ENCODE assay signal across 1 cellular context in the genomic region with DNA sequence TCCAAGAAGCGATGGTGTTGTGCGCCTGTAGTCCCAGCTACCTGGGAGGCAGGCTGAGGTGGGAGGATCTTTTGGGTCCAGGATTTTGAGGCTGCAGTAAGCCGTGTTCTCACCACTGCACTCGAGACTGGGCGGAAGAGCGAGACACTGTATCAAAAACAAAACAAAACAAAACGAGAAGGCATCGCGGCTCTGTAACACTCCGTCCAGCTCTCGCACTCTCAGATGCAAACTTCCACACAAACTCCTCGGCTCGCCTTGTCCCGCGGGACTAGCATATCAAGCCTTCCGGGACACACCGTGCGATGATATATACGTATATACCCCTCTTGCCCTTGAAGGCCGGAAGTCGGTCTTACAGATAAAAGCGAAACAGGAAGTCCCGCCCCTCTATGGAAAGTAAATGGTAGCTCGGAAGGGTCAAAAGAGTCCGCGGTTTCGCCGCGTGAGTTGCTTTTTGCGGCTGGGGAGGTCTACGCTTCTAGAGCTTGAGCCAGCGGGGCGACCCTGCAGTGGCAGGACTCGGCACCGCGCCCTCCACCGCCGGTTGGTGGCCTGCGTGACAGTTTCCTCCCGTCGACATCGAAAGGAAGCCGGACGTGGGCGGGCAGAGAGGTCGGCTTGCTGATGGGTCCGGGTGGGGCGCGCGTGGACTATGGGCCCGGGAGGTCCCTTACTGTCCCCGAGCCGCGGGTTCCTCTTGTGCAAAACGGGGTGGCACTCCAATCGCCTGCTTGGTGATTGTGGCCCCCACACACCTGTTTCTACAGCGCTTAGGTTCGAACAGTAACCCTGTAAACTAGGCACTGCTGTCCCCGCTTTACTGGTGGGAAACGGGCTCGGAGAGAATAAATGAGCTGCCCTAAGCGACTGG.
TF ChIP-seq lines count a peak whose summit lies in the region.

A gene with protein sequence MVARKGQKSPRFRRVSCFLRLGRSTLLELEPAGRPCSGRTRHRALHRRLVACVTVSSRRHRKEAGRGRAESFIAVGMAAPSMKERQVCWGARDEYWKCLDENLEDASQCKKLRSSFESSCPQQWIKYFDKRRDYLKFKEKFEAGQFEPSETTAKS (plus strand): TSS at position 393 of the 874 bp plus-strand sequence. CDS start 11 bp downstream, at position 404.

TF ChIP-seq in HepG2, 621 proteins besides CTCF, POLR2A, EP300 and RAD21 (continued from another document and continues in another):
- TF ChIP-seq, protein P1, sequence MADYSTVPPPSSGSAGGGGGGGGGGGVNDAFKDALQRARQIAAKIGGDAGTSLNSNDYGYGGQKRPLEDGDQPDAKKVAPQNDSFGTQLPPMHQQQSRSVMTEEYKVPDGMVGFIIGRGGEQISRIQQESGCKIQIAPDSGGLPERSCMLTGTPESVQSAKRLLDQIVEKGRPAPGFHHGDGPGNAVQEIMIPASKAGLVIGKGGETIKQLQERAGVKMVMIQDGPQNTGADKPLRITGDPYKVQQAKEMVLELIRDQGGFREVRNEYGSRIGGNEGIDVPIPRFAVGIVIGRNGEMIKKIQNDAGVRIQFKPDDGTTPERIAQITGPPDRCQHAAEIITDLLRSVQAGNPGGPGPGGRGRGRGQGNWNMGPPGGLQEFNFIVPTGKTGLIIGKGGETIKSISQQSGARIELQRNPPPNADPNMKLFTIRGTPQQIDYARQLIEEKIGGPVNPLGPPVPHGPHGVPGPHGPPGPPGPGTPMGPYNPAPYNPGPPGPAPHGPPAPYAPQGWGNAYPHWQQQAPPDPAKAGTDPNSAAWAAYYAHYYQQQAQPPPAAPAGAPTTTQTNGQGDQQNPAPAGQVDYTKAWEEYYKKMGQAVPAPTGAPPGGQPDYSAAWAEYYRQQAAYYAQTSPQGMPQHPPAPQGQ (CRISPR knock-in tag; IDR thresholded peaks at IDR 0.05; ENCODE audit: borderline replicate concordance) = peak; percentile 96; the same call in 1 of the 2 replicates
- no peak for TF ChIP-seq ZNF496 (CRISPR knock-in tag; IDR thresholded peaks at IDR 0.05; ENCODE audit: insufficient replicate concordance)
- TF ChIP-seq, protein P2, sequence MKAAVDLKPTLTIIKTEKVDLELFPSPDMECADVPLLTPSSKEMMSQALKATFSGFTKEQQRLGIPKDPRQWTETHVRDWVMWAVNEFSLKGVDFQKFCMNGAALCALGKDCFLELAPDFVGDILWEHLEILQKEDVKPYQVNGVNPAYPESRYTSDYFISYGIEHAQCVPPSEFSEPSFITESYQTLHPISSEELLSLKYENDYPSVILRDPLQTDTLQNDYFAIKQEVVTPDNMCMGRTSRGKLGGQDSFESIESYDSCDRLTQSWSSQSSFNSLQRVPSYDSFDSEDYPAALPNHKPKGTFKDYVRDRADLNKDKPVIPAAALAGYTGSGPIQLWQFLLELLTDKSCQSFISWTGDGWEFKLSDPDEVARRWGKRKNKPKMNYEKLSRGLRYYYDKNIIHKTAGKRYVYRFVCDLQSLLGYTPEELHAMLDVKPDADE (CRISPR knock-in tag; IDR thresholded peaks at IDR 0.05) = no peak
- peak; percentile 76 for TF ChIP-seq MIXL1 (CRISPR knock-in tag; IDR thresholded peaks at IDR 0.05)
- peak; percentile 97 for TF ChIP-seq ZMYM4 (CRISPR knock-in tag; IDR thresholded peaks at IDR 0.05)
- peak; percentile 73 for TF ChIP-seq ZNF782 (CRISPR knock-in tag; IDR thresholded peaks at IDR 0.05; ENCODE audit: borderline replicate concordance)
- peak; percentile 96 for TF ChIP-seq ZNF598 (CRISPR knock-in tag; IDR thresholded peaks at IDR 0.05; ENCODE audit: borderline replicate concordance)
- TF ChIP-seq ZNF562 (CRISPR knock-in tag; IDR thresholded peaks at IDR 0.05; ENCODE audit: borderline replicate concordance) = no peak
- peak; percentile 60 for TF ChIP-seq FOXA3 (CRISPR knock-in tag; IDR thresholded peaks at IDR 0.05)
- peak; percentile 48; the same call in 1 of the 2 replicates for TF ChIP-seq ZNF766 (CRISPR knock-in tag; IDR thresholded peaks at IDR 0.05; ENCODE audit: borderline replicate concordance)
- TF ChIP-seq ZNF296 (CRISPR knock-in tag; conservative IDR thresholded peaks at IDR 0.05) = no peak
- TF ChIP-seq CCDC6 (CRISPR knock-in tag; IDR thresholded peaks at IDR 0.05) = peak; percentile 94
- TF ChIP-seq HOXA5 (CRISPR knock-in tag; IDR thresholded peaks at IDR 0.05) = 0 out of 2 replicates have a peak, but pooled peaks have one; percentile 31
- peak; percentile 83; the same call in 1 of the 2 replicates for TF ChIP-seq ZSCAN21 (CRISPR knock-in tag; IDR thresholded peaks at IDR 0.05; ENCODE audit: borderline replicate concordance)
- peak; percentile 78; the same call in 1 of the 2 replicates for TF ChIP-seq RXRB (CRISPR knock-in tag; IDR thresholded peaks at IDR 0.05; ENCODE audit: borderline replicate concordance)
- TF ChIP-seq ISX (CRISPR knock-in tag; conservative IDR thresholded peaks at IDR 0.05) = no peak
- TF ChIP-seq YY1 (IDR thresholded peaks at IDR 0.05; ENCODE audit: insufficient read depth, insufficient replicate concordance, low read depth, low read length) = peak; percentile 55
- TF ChIP-seq, protein P3, sequence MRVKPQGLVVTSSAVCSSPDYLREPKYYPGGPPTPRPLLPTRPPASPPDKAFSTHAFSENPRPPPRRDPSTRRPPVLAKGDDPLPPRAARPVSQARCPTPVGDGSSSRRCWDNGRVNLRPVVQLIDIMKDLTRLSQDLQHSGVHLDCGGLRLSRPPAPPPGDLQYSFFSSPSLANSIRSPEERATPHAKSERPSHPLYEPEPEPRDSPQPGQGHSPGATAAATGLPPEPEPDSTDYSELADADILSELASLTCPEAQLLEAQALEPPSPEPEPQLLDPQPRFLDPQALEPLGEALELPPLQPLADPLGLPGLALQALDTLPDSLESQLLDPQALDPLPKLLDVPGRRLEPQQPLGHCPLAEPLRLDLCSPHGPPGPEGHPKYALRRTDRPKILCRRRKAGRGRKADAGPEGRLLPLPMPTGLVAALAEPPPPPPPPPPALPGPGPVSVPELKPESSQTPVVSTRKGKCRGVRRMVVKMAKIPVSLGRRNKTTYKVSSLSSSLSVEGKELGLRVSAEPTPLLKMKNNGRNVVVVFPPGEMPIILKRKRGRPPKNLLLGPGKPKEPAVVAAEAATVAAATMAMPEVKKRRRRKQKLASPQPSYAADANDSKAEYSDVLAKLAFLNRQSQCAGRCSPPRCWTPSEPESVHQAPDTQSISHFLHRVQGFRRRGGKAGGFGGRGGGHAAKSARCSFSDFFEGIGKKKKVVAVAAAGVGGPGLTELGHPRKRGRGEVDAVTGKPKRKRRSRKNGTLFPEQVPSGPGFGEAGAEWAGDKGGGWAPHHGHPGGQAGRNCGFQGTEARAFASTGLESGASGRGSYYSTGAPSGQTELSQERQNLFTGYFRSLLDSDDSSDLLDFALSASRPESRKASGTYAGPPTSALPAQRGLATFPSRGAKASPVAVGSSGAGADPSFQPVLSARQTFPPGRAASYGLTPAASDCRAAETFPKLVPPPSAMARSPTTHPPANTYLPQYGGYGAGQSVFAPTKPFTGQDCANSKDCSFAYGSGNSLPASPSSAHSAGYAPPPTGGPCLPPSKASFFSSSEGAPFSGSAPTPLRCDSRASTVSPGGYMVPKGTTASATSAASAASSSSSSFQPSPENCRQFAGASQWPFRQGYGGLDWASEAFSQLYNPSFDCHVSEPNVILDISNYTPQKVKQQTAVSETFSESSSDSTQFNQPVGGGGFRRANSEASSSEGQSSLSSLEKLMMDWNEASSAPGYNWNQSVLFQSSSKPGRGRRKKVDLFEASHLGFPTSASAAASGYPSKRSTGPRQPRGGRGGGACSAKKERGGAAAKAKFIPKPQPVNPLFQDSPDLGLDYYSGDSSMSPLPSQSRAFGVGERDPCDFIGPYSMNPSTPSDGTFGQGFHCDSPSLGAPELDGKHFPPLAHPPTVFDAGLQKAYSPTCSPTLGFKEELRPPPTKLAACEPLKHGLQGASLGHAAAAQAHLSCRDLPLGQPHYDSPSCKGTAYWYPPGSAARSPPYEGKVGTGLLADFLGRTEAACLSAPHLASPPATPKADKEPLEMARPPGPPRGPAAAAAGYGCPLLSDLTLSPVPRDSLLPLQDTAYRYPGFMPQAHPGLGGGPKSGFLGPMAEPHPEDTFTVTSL (CRISPR knock-in tag; IDR thresholded peaks at IDR 0.05; ENCODE audit: borderline replicate concordance) = no peak
- TF ChIP-seq, protein P4, sequence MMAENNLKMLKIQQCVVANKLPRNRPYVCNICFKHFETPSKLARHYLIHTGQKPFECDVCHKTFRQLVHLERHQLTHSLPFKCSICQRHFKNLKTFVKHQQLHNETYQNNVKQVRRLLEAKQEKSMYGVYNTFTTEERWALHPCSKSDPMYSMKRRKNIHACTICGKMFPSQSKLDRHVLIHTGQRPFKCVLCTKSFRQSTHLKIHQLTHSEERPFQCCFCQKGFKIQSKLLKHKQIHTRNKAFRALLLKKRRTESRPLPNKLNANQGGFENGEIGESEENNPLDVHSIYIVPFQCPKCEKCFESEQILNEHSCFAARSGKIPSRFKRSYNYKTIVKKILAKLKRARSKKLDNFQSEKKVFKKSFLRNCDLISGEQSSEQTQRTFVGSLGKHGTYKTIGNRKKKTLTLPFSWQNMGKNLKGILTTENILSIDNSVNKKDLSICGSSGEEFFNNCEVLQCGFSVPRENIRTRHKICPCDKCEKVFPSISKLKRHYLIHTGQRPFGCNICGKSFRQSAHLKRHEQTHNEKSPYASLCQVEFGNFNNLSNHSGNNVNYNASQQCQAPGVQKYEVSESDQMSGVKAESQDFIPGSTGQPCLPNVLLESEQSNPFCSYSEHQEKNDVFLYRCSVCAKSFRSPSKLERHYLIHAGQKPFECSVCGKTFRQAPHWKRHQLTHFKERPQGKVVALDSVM (CRISPR knock-in tag; IDR thresholded peaks at IDR 0.05) = peak; percentile 98
- TF ChIP-seq SRSF1 (optimal IDR thresholded peaks at IDR 0.05; ENCODE audit: low read depth, low read length) = peak; percentile 59
- peak; percentile 56; the same call in 1 of the 2 replicates for TF ChIP-seq MEIS1 (CRISPR knock-in tag; IDR thresholded peaks at IDR 0.05; ENCODE audit: borderline replicate concordance)
- peak; percentile 80; the same call in 1 of the 2 replicates for TF ChIP-seq ZNF616 (CRISPR knock-in tag; IDR thresholded peaks at IDR 0.05; ENCODE audit: low read depth)
- no peak for TF ChIP-seq TAF15 (IDR thresholded peaks at IDR 0.05; ENCODE audit: low read depth, low read length, poor library complexity, severe bottlenecking)
- TF ChIP-seq, protein P5, sequence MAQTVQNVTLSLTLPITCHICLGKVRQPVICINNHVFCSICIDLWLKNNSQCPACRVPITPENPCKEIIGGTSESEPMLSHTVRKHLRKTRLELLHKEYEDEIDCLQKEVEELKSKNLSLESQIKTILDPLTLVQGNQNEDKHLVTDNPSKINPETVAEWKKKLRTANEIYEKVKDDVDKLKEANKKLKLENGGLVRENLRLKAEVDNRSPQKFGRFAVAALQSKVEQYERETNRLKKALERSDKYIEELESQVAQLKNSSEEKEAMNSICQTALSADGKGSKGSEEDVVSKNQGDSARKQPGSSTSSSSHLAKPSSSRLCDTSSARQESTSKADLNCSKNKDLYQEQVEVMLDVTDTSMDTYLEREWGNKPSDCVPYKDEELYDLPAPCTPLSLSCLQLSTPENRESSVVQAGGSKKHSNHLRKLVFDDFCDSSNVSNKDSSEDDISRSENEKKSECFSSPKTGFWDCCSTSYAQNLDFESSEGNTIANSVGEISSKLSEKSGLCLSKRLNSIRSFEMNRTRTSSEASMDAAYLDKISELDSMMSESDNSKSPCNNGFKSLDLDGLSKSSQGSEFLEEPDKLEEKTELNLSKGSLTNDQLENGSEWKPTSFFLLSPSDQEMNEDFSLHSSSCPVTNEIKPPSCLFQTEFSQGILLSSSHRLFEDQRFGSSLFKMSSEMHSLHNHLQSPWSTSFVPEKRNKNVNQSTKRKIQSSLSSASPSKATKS (CRISPR knock-in tag; IDR thresholded peaks at IDR 0.05) = peak; percentile 49; the same call in 1 of the 2 replicates
- TF ChIP-seq, protein P6, sequence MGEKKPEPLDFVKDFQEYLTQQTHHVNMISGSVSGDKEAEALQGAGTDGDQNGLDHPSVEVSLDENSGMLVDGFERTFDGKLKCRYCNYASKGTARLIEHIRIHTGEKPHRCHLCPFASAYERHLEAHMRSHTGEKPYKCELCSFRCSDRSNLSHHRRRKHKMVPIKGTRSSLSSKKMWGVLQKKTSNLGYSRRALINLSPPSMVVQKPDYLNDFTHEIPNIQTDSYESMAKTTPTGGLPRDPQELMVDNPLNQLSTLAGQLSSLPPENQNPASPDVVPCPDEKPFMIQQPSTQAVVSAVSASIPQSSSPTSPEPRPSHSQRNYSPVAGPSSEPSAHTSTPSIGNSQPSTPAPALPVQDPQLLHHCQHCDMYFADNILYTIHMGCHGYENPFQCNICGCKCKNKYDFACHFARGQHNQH (CRISPR knock-in tag; IDR thresholded peaks at IDR 0.05) = peak; percentile 90
- 0 out of 2 replicates have a peak, but pooled peaks have one; percentile 52 for TF ChIP-seq XBP1 (CRISPR knock-in tag; IDR thresholded peaks at IDR 0.05)
- peak; percentile 77 for TF ChIP-seq AGO1 (IDR thresholded peaks at IDR 0.05; ENCODE audit: low read depth, low read length, poor library complexity, severe bottlenecking)
- TF ChIP-seq PAF1 (CRISPR knock-in tag; IDR thresholded peaks at IDR 0.05) = no peak
- no peak; the same call in 1 of the 2 replicates for TF ChIP-seq ZNF761 (CRISPR knock-in tag; conservative IDR thresholded peaks at IDR 0.05)
- TF ChIP-seq KMT2B (CRISPR knock-in tag; IDR thresholded peaks at IDR 0.05) = peak; percentile 96
- TF ChIP-seq ZNF607 (CRISPR knock-in tag; IDR thresholded peaks at IDR 0.05; ENCODE audit: borderline replicate concordance) = no peak; the same call in none of the 2 replicates
- TF ChIP-seq ZFP36L2 (CRISPR knock-in tag; IDR thresholded peaks at IDR 0.05) = peak; percentile 17; the same call in 1 of the 2 replicates
- TF ChIP-seq MXD4 (CRISPR knock-in tag; IDR thresholded peaks at IDR 0.05) = 0 out of 2 replicates have a peak, but pooled peaks have one; percentile 19
- TF ChIP-seq, protein P7, sequence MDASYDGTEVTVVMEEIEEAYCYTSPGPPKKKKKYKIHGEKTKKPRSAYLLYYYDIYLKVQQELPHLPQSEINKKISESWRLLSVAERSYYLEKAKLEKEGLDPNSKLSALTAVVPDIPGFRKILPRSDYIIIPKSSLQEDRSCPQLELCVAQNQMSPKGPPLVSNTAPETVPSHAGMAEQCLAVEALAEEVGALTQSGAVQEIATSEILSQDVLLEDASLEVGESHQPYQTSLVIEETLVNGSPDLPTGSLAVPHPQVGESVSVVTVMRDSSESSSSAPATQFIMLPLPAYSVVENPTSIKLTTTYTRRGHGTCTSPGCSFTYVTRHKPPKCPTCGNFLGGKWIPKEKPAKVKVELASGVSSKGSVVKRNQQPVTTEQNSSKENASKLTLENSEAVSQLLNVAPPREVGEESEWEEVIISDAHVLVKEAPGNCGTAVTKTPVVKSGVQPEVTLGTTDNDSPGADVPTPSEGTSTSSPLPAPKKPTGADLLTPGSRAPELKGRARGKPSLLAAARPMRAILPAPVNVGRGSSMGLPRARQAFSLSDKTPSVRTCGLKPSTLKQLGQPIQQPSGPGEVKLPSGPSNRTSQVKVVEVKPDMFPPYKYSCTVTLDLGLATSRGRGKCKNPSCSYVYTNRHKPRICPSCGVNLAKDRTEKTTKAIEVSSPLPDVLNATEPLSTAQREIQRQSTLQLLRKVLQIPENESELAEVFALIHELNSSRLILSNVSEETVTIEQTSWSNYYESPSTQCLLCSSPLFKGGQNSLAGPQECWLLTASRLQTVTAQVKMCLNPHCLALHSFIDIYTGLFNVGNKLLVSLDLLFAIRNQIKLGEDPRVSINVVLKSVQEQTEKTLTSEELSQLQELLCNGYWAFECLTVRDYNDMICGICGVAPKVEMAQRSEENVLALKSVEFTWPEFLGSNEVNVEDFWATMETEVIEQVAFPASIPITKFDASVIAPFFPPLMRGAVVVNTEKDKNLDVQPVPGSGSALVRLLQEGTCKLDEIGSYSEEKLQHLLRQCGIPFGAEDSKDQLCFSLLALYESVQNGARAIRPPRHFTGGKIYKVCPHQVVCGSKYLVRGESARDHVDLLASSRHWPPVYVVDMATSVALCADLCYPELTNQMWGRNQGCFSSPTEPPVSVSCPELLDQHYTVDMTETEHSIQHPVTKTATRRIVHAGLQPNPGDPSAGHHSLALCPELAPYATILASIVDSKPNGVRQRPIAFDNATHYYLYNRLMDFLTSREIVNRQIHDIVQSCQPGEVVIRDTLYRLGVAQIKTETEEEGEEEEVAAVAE (CRISPR knock-in tag; IDR thresholded peaks at IDR 0.05; ENCODE audit: borderline replicate concordance) = no peak; the same call in 1 of the 2 replicates
- peak; percentile 34; the same call in 1 of the 2 replicates for TF ChIP-seq ZNF83 (CRISPR knock-in tag; IDR thresholded peaks at IDR 0.05; ENCODE audit: borderline replicate concordance)
